18 cellular contexts compared by ENCODE assay signal in the genomic region with DNA sequence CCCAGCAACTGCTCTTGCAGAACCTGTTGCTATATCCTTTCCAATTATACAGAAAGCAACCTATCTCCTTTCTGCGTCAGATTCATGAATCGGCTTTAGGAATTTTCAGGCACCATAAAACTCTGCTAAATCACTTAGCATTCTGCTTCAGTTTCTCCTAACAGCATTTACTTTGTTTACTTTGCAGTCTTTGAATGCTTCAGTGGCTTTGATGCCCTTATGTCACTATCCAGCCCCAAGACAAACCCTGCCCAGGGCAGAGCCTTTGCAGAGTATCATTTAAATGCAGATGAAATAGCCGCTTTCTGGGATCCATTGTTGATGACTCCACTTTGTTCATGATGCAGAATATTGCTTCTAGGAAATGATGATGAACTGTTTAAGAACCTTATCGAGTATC. TPM values are rescaled to one million over a fixed set of nuclear protein-coding genes. Genes with fewer than 3 reads are reported as not detected.
DNase-seq lines count a peak whose midpoint lies in the region; ATAC-seq and TF ChIP-seq lines count a peak whose summit lies in the region.
"Had no signal": no experiment of that assay in that cellular context is flagged by ENCODE, and none has a peak within 500 bp of the region (broad histone marks: within the 10 kb centered on the region; RNA-seq: fewer than 3 reads in every experiment).

No MANE protein-coding gene starts in this region.

- peak; percentile 0 for DNase-seq in DMS53 (lab: John Stamatoyannopoulos, UW)
- no peak for DNase-seq in DMS53 treated with DMSO at 0.1 percent for 48 hours (lab: John Stamatoyannopoulos, UW; ENCODE audit: unreplicated experiment)
- DNase-seq in caudate nucleus (lab: John Stamatoyannopoulos, UW) = no peak
- DNase-seq in kidney epithelial cell (ENCODE audit: low read depth) = peak; percentile 23
- no peak for DNase-seq in neuronal stem cell (ENCODE audit: low spot score)
- DNase-seq in NCI-H187 treated with DMSO at 0.1 percent for 48 hours (lab: John Stamatoyannopoulos, UW) = no peak
- DNase-seq in left lung = no peak
- DNase-seq: DMS 273 treated with DMSO at 0.1 percent for 48 hours, MM.1S, NCI-H1105 treated with DMSO at 0.1 percent for 48 hours, NCI-H2029, NCI-H524 treated with DMSO at 0.1 percent for 48 hours, Right ventricle myocardium superior, SK-N-SH had no signal

- H3K27me3 ChIP-seq in kidney epithelial cell (ENCODE audit: control insufficient read depth, insufficient read depth, low read length) (no peaks in the 10 kb centered on the region), neuronal stem cell (ENCODE audit: control insufficient read depth in 3 of 3, insufficient read depth in 3 of 3, low read depth in 1 of 3, low read length in 3 of 3) (no peaks in the 10 kb centered on the region), left lung (no peaks in the 10 kb centered on the region)

- no peak overlapping the region for H2BK15ac ChIP-seq in neuronal stem cell (ENCODE audit: low read length)

- no peak overlapping the region for H3K18ac ChIP-seq in neuronal stem cell (ENCODE audit: low read length)

- H3K36me3 ChIP-seq in kidney epithelial cell (ENCODE audit: control insufficient read depth, insufficient read depth, low read length) (no peaks in the 10 kb centered on the region), neuronal stem cell (replicated peaks in 1 of 2; ENCODE audit: control insufficient read depth in 2 of 2, insufficient read depth in 2 of 2, low read length in 2 of 2) (no peaks in the 10 kb centered on the region), left lung (no peaks in the 10 kb centered on the region)

- no peak overlapping the region for H3K4me2 ChIP-seq in neuronal stem cell (ENCODE audit: insufficient read depth, low read length, poor library complexity, severe bottlenecking)
- H3K4me2 ChIP-seq: SK-N-SH had no signal

- no peak overlapping the region for H4K91ac ChIP-seq in neuronal stem cell (ENCODE audit: low read depth, low read length, poor library complexity)

- H2BK12ac ChIP-seq in neuronal stem cell (ENCODE audit: low read length) = no peak overlapping the region

- no peaks in the 10 kb centered on the region for H3K79me1 ChIP-seq in neuronal stem cell (ENCODE audit: low read depth, low read length)

- ATAC-seq in left lung (no peak), HG02623 (IDR thresholded peaks at IDR 0.05; ENCODE audit: unreplicated experiment) (no peak)
- ATAC-seq: HCT116, Panc1 had no signal

- no peak overlapping the region for H2BK5ac ChIP-seq in neuronal stem cell (ENCODE audit: low read length)

- no peak overlapping the region for H2BK120ac ChIP-seq in neuronal stem cell (ENCODE audit: low read depth, low read length)

- H3K4me1 ChIP-seq in neuronal stem cell (ENCODE audit: control insufficient read depth in 2 of 2, insufficient read depth in 1 of 2, low read depth in 1 of 2, low read length in 2 of 2) = peaks cover 0 to 9% of the 10 kb centered on the region in 2 donors
- H3K4me1 ChIP-seq in left lung = no peaks in the 10 kb centered on the region

- intact Hi-C loops in left lung (cut with DNase I) = no loop called here

- H3K9ac ChIP-seq in neuronal stem cell (ENCODE audit: low read depth, low read length, poor library complexity) = no peak overlapping the region
- H3K9ac ChIP-seq: SK-N-SH had no signal

- peak overlapping the region; percentile 54 for H2AFZ ChIP-seq in neuronal stem cell (ENCODE audit: low read length)

- H3K23ac ChIP-seq in neuronal stem cell (ENCODE audit: low read depth, low read length, poor library complexity) = no peak overlapping the region

- no peak overlapping the region for H3K4me3 ChIP-seq in kidney epithelial cell (ENCODE audit: low read depth, low read length)
- H3K4me3 ChIP-seq in neuronal stem cell (ENCODE audit: low read length in 2 of 2) = no peak overlapping the region
- no peak overlapping the region for H3K4me3 ChIP-seq in left lung

- H4K8ac ChIP-seq in neuronal stem cell (ENCODE audit: low read depth, low read length) = no peak overlapping the region

- H3K9me3 ChIP-seq in neuronal stem cell (replicated peaks in 1 of 2; ENCODE audit: control insufficient read depth in 2 of 2, insufficient read depth in 1 of 2, low read depth in 1 of 2, low read length in 2 of 2) = peaks cover 0 to 3% of the 10 kb centered on the region in 2 donors
- H3K9me3 ChIP-seq in left lung = no peaks in the 10 kb centered on the region
- H3K9me3 ChIP-seq: SK-N-SH had no signal

- H3K14ac ChIP-seq in neuronal stem cell (ENCODE audit: low read length) = no peak overlapping the region

- no peak for TF ChIP-seq CTCF in kidney epithelial cell (IDR thresholded peaks at IDR 0.05; ENCODE audit: insufficient read depth, low read length, poor library complexity, severe bottlenecking)
- no peak for TF ChIP-seq CTCF in left lung (IDR thresholded peaks at IDR 0.05)

- H2AK5ac ChIP-seq in neuronal stem cell (ENCODE audit: low read depth, low read length) = no peak overlapping the region

- WGBS in neuronal stem cell (ENCODE audit: extremely low coverage in 2 of 2, insufficient read length in 2 of 2, insufficient replicate concordance in 1 of 2), 2 donors = no CpG with 5 or more reads among the region's 4 CpGs

- H3K27ac ChIP-seq in caudate nucleus (ENCODE audit: low read depth, low read length) (peak overlapping the region; percentile 54), neuronal stem cell (replicated peaks; ENCODE audit: low read length) (no peak overlapping the region), left lung (no peak overlapping the region)
- H3K27ac ChIP-seq: 22Rv1 had no signal

- no peak overlapping the region for H3K4ac ChIP-seq in neuronal stem cell (ENCODE audit: low read length)

RNA-seq across cellular contexts. Expression of a gene that starts 43.1 kb away (rescaled TPM):
- not detected in 2 replicates for total RNA-seq in kidney epithelial cell
- 1.9 TPM for polyA plus RNA-seq in neuronal stem cell (2013, experiment 1 of 2)
- polyA plus RNA-seq in neuronal stem cell (2013, experiment 2 of 2) = 1.9 TPM
- not detected for total RNA-seq in left lung
- total RNA-seq: Right ventricle myocardium superior had no signal
- polyA plus RNA-seq: SK-N-SH had no signal

Comparison
In these comparisons a context has a peak if more than half of its experiments do, and no peak if none do; other contexts are left out.
1. DNase-seq: peak in DMS53 (single experiment) and kidney epithelial cell (single experiment); none in DMS53 treated with DMSO at 0.1 percent for 48 hours (single experiment), caudate nucleus (0 of 61), neuronal stem cell (single experiment), NCI-H187 treated with DMSO at 0.1 percent for 48 hours (single experiment) and left lung (0 of 2).